Comparison of ENCODE assay signal across 25 cellular contexts in genomic region chr10:129699722-129700340, GRCh38.
"Had no signal": no experiment of that assay in that cellular context is flagged by ENCODE, and none has a peak within 500 bp of the region (broad histone marks: within the 10 kb centered on the region; RNA-seq: fewer than 3 reads in every experiment).

No MANE protein-coding gene starts in this region.

- H3K4me3 Mint-ChIP-seq: dendritic cell treated with granulocyte-macrophage colony-stimulating factor and Interleukin-4, amounts not matched to agents 40 ng/mL and 50 ng/mL, for 4 days; effector memory CD8-positive, alpha-beta T cell; endodermal cell had no signal

- DNase-seq: colonic mucosa; cortex of kidney; dermis blood vessel endothelial cell; dorsolateral prefrontal cortex; effector CD4-positive, alpha-beta T cell; effector CD8-positive, alpha-beta T cell; effector memory CD4-positive, alpha-beta T cell; effector memory CD8-positive, alpha-beta T cell; endodermal cell; erythroblast; esophagus squamous epithelium; foreskin fibroblast; foreskin keratinocyte; foreskin melanocyte; gastrocnemius medialis; glutamatergic neuron; head of caudate nucleus; heart left ventricle; heart right ventricle had no signal

- H3K9me3 Mint-ChIP-seq: dendritic cell treated with granulocyte-macrophage colony-stimulating factor and Interleukin-4, amounts not matched to agents 40 ng/mL and 50 ng/mL, for 4 days; effector memory CD8-positive, alpha-beta T cell; endodermal cell had no signal

- ATAC-seq: effector memory CD8-positive, alpha-beta T cell; esophagus mucosa; foreskin keratinocyte; gastrocnemius medialis; gastroesophageal sphincter; heart left ventricle; heart right ventricle had no signal

- H3K27me3 ChIP-seq: colonic mucosa, dorsolateral prefrontal cortex, esophagus muscularis mucosa, esophagus squamous epithelium, foreskin keratinocyte, gastrocnemius medialis, gastroesophageal sphincter, heart left ventricle, heart right ventricle had no signal

- H3K27me3 Mint-ChIP-seq: dendritic cell treated with granulocyte-macrophage colony-stimulating factor and Interleukin-4, amounts not matched to agents 40 ng/mL and 50 ng/mL, for 4 days; effector memory CD8-positive, alpha-beta T cell had no signal

- H3K4me1 ChIP-seq: colonic mucosa, foreskin keratinocyte, gastrocnemius medialis had no signal

- H3K27ac ChIP-seq: colonic mucosa, coronary artery, dorsolateral prefrontal cortex, epithelial cell of prostate, esophagus muscularis mucosa, esophagus squamous epithelium, foreskin keratinocyte, gastrocnemius medialis, gastroesophageal sphincter, heart left ventricle, heart right ventricle had no signal

- H3K36me3 ChIP-seq: colonic mucosa, esophagus muscularis mucosa, esophagus squamous epithelium, gastrocnemius medialis, gastroesophageal sphincter, heart left ventricle, heart right ventricle had no signal

- H3K27ac Mint-ChIP-seq: dendritic cell treated with granulocyte-macrophage colony-stimulating factor and Interleukin-4, amounts not matched to agents 40 ng/mL and 50 ng/mL, for 4 days; effector memory CD8-positive, alpha-beta T cell; endodermal cell had no signal

- H3K4me3 ChIP-seq: colonic mucosa, coronary artery, dorsolateral prefrontal cortex, esophagus muscularis mucosa, esophagus squamous epithelium, gastrocnemius medialis, gastroesophageal sphincter, heart left ventricle, heart right ventricle had no signal

- H3K9me3 ChIP-seq: colonic mucosa, esophagus muscularis mucosa, esophagus squamous epithelium, gastrocnemius medialis, gastroesophageal sphincter, heart left ventricle, heart right ventricle had no signal
